In genomic region chr22:47816121-47816915, GRCh38 we compare ENCODE assay signal across 22 cellular contexts.
"Had no signal": no experiment of that assay in that cellular context is flagged by ENCODE, and none has a peak within 500 bp of the region (broad histone marks: within the 10 kb centered on the region; RNA-seq: fewer than 3 reads in every experiment).

No MANE protein-coding gene starts in this region.

- H3K36me3 Mint-ChIP-seq: activated naive CD4-positive, alpha-beta T cell treated with anti-CD3 and anti-CD28 coated beads, Interleukin-2, amount 50 U/mL, for 24 hours had no signal

- DNase-seq: activated B cell treated with CpG ODN at 0.5 μM for 24 hours; activated CD4-positive, alpha-beta T cell treated with anti-CD3 and anti-CD28 coated beads for 1 hour; activated CD4-positive, alpha-beta T cell treated with anti-CD3 and anti-CD28 coated beads, Interleukin-2, amount 10 ng/mL, durations not matched to agents 24 days and 14 days; activated CD4-positive, alpha-beta T cell treated with anti-CD3 and anti-CD28 coated beads, Interleukin-2, amount 50 U/mL, for 48 hours; activated T-cell treated with anti-CD3 and anti-CD28 coated beads, Interleukin-2, amount 50 U/mL, for 1 hour; aorta; central memory CD4-positive, alpha-beta T cell; Karpas-422; MM.1S; NCI-H1105 treated with DMSO at 0.1 percent for 48 hours; NCI-H1436 treated with DMSO at 0.1 percent for 48 hours; NCI-H187; NCI-H2081; NCI-H510A treated with DMSO at 0.1 percent for 48 hours; Peyer's patch; Right ventricle myocardium superior; SJCRH30; T-helper 9 cell had no signal

- H3K27ac Mint-ChIP-seq: activated B cell treated with CpG ODN at 0.5 μM for 24 hours; activated CD4-positive, alpha-beta T cell treated with anti-CD3 and anti-CD28 coated beads, Interleukin-2, amount 10 ng/mL, durations not matched to agents 24 days and 14 days; activated naive CD4-positive, alpha-beta T cell treated with anti-CD3 and anti-CD28 coated beads, Interleukin-2, amount 50 U/mL, for 24 hours; T-helper 1 cell treated with Interleukin-12 subunit alpha and Interleukin-12 subunit beta and Interleukin-4 antibody, amounts not matched to agents 30 μg/mL and 1 μg/mL, for 36 hours had no signal

- H3K27me3 Mint-ChIP-seq: activated B cell treated with CpG ODN at 0.5 μM for 24 hours; activated CD4-positive, alpha-beta T cell treated with anti-CD3 and anti-CD28 coated beads, Interleukin-2, amount 10 ng/mL, durations not matched to agents 24 days and 14 days had no signal

- ATAC-seq: K562, SK-N-SH treated with all-trans-retinoic acid at 6 μM for 48 hours had no signal

- H3K4me1 Mint-ChIP-seq: activated B cell treated with CpG ODN at 0.5 μM for 24 hours; activated CD4-positive, alpha-beta T cell treated with anti-CD3 and anti-CD28 coated beads, Interleukin-2, amount 10 ng/mL, durations not matched to agents 24 days and 14 days; activated naive CD4-positive, alpha-beta T cell treated with anti-CD3 and anti-CD28 coated beads, Interleukin-2, amount 50 U/mL, for 24 hours had no signal

- H3K4me3 Mint-ChIP-seq: activated B cell treated with CpG ODN at 0.5 μM for 24 hours; activated CD4-positive, alpha-beta T cell treated with anti-CD3 and anti-CD28 coated beads, Interleukin-2, amount 10 ng/mL, durations not matched to agents 24 days and 14 days; activated naive CD4-positive, alpha-beta T cell treated with anti-CD3 and anti-CD28 coated beads, Interleukin-2, amount 50 U/mL, for 24 hours; T-helper 1 cell treated with Interleukin-12 subunit alpha and Interleukin-12 subunit beta and Interleukin-4 antibody, amounts not matched to agents 30 μg/mL and 1 μg/mL, for 36 hours had no signal
